Comparison of ENCODE assay signal across 11 cellular contexts in genomic region chr5:36238896-36239295, GRCh38. TPM values are rescaled to one million over a fixed set of nuclear protein-coding genes. Genes with fewer than 3 reads are reported as not detected.
A peak's percentile ranks its signal among the peaks of the same experiment; 100 is the strongest.
DNase-seq lines count a peak whose midpoint lies in the region; ATAC-seq and TF ChIP-seq lines count a peak whose summit lies in the region.
"Had no signal": no experiment of that assay in that cellular context is flagged by ENCODE, and none has a peak within 500 bp of the region (broad histone marks: within the 10 kb centered on the region; RNA-seq: fewer than 3 reads in every experiment).

No MANE protein-coding gene starts in this region.

- no peak overlapping the region for H3K9ac ChIP-seq in DND-41 (ENCODE audit: low read depth, low read length)
- peak overlapping the region; percentile 94 for H3K9ac ChIP-seq in SK-N-MC (ENCODE audit: insufficient read length)

- ATAC-seq in DND-41 (ENCODE audit: insufficient read depth, low read depth) (no peak), gastroesophageal sphincter (no peak)
- no peak for ATAC-seq in stimulated activated naive CD8-positive, alpha-beta T cell treated with anti-CD3 and anti-CD28 coated beads, Interleukin-15, Interleukin-2, amounts not matched to agents 100 U/mL and 50 U/mL, for 24 hours
- ATAC-seq: HCT116 had no signal

- peaks cover 31% of the 10 kb centered on the region for H3K4me1 Mint-ChIP-seq in progenitor cell of endocrine pancreas (ENCODE audit: low read depth)

- H3K4me1 ChIP-seq in DND-41 (ENCODE audit: insufficient read depth, low read length) = peaks cover 36% of the 10 kb centered on the region
- peaks cover 20 to 74% (median 30%) of the 10 kb centered on the region in 3 donors for H3K4me1 ChIP-seq in gastroesophageal sphincter

- H3K36me3 Mint-ChIP-seq in progenitor cell of endocrine pancreas (ENCODE audit: insufficient read depth) = no peaks in the 10 kb centered on the region

- DNase-seq in DND-41 (no peak), SK-N-MC (ENCODE audit: low read depth, low spot score) (no peak), progenitor cell of endocrine pancreas (ENCODE audit: low spot score, unreplicated experiment) (no peak), posterior cingulate gyrus (no peak), NCI-H1092 treated with DMSO at 0.1 percent for 48 hours (lab: John Stamatoyannopoulos, UW) (no peak), islet precursor cell (no peak)
- no peak for DNase-seq in stimulated activated naive CD8-positive, alpha-beta T cell treated with anti-CD3 and anti-CD28 coated beads, Interleukin-15, Interleukin-2, amounts not matched to agents 100 U/mL and 50 U/mL, for 24 hours
- DNase-seq: Calu3 had no signal

- TF ChIP-seq EP300 in gastroesophageal sphincter (IDR thresholded peaks at IDR 0.05) = no peak

- peak overlapping the region; percentile 4 for H3K4me3 Mint-ChIP-seq in progenitor cell of endocrine pancreas (ENCODE audit: low read depth)

- H2AFZ ChIP-seq in DND-41 (ENCODE audit: low read depth, low read length) = no peak overlapping the region

- intact Hi-C loops in posterior cingulate gyrus (cut with DNase I) = no loop called here

- no peaks in the 10 kb centered on the region for H3K27me3 Mint-ChIP-seq in progenitor cell of endocrine pancreas

- no peaks in the 10 kb centered on the region for H3K9me3 Mint-ChIP-seq in progenitor cell of endocrine pancreas (ENCODE audit: low read depth)

- H3K79me2 ChIP-seq in DND-41 (ENCODE audit: insufficient read depth, low read length) = peaks cover 57% of the 10 kb centered on the region

- WGBS in gastroesophageal sphincter (ENCODE audit: low coverage in 1 of 2), 2 donors = 14 to 20% methylated on average over 1 of the region's 1 CpG

- peak overlapping the region; percentile 91; the same call in 1 of the 2 replicates for H3K4me2 ChIP-seq in DND-41 (ENCODE audit: insufficient read depth, low read length)

- H3K27me3 ChIP-seq in DND-41 (ENCODE audit: insufficient read depth, low read length, poor library complexity) (no peaks in the 10 kb centered on the region), gastroesophageal sphincter (no peaks in the 10 kb centered on the region)

- H3K27ac Mint-ChIP-seq in progenitor cell of endocrine pancreas = no peak overlapping the region

- no peak overlapping the region for H3K27ac ChIP-seq in DND-41 (ENCODE audit: low read length)
- peak overlapping the region; percentile 84 for H3K27ac ChIP-seq in SK-N-MC
- peak overlapping the region; percentile 93 to 99 (median 98) for H3K27ac ChIP-seq in gastroesophageal sphincter

- H3K4me3 ChIP-seq in DND-41 (ENCODE audit: low read depth in 1 of 2, low read length in 2 of 2) (no peak overlapping the region), SK-N-MC (peak overlapping the region; percentile 90), gastroesophageal sphincter (no peak overlapping the region)
- H3K4me3 ChIP-seq: skin epidermis had no signal

- TF ChIP-seq POLR2A in gastroesophageal sphincter (IDR thresholded peaks at IDR 0.05) = no peak

- no peaks in the 10 kb centered on the region for H4K20me1 ChIP-seq in DND-41 (ENCODE audit: insufficient read depth, low read length)

- H3K9me3 ChIP-seq in DND-41 (ENCODE audit: insufficient read depth, low read length, severe bottlenecking) (no peaks in the 10 kb centered on the region), SK-N-MC (ENCODE audit: low read depth, low read length) (no peaks in the 10 kb centered on the region), gastroesophageal sphincter (no peaks in the 10 kb centered on the region)

- peaks cover 3% of the 10 kb centered on the region; the same call in 1 of the 2 replicates for H3K36me3 ChIP-seq in DND-41 (ENCODE audit: insufficient read depth, low read length)
- no peaks in the 10 kb centered on the region for H3K36me3 ChIP-seq in SK-N-MC (ENCODE audit: insufficient read depth, low read length)
- H3K36me3 ChIP-seq in gastroesophageal sphincter = no peaks in the 10 kb centered on the region

- no peak for TF ChIP-seq CTCF in DND-41 (IDR thresholded peaks at IDR 0.05; ENCODE audit: borderline replicate concordance, extremely low read depth, low read length, poor library complexity, severe bottlenecking)
- no peak for TF ChIP-seq CTCF in gastroesophageal sphincter (IDR thresholded peaks at IDR 0.05)
- TF ChIP-seq CTCF in progenitor cell of endocrine pancreas (IDR thresholded peaks at IDR 0.05; ENCODE audit: unreplicated experiment) = no peak

RNA-seq across cellular contexts. Expression of gene NADK2, which starts 2.8 kb away (rescaled TPM):
- 10 to 100 TPM; 43.5 to 90.6 (median 60.9) TPM for total RNA-seq in gastroesophageal sphincter
- total RNA-seq in progenitor cell of endocrine pancreas = 38.1 and 41.8 TPM in 2 replicates
